Comparison of ENCODE assay signal across 23 cellular contexts in the genomic region with DNA sequence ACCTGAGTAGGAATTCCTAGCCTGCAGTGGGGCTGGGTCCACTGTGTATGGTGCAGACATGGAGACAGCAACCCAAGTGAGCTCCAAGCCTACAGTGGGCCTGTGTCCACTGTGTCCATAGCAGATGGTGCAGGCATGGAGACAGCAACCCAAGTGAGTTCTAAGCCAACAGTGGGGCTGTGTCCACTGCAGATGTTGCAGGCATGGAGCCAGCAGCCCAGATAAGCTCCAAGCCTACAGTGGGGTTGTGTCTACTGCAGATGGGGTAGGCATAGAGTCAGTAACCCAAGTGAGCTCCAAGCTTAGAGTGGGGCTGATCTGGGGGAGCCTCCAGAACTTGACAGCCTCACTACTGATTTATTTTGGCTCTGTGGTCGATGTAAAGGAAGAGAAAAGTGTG. TPM values are rescaled to one million over a fixed set of nuclear protein-coding genes. Genes with fewer than 3 reads are reported as not detected.
DNase-seq lines count a peak whose midpoint lies in the region; ATAC-seq and TF ChIP-seq lines count a peak whose summit lies in the region.
"Had no signal": no experiment of that assay in that cellular context is flagged by ENCODE, and none has a peak within 500 bp of the region (broad histone marks: within the 10 kb centered on the region; RNA-seq: fewer than 3 reads in every experiment).

No MANE protein-coding gene starts in this region.

- CTCF ChIA-PET in IMR-90 (lab: Yijun Ruan, JAX), result interaction anchor here (2.0 kb wide), 1 partner anchor 10 kb away, joined by 6 read pairs; no protein-coding TSS in a partner anchor
- CTCF ChIA-PET in activated CD4-positive, alpha-beta T cell treated with anti-CD3 and anti-CD28 coated beads, Interleukin-2, amount 10 ng/mL, durations not matched to agents 7 days and 5 days (lab: Charles Lee), result interaction anchor here (3.1 kb wide), 1 partner anchor 92 kb away, joined by 14 read pairs; no protein-coding TSS in a partner anchor

- H3K14ac ChIP-seq in IMR-90 (replicated peaks; ENCODE audit: low read depth, low read length), result no peak overlapping the region

- dilution Hi-C loops in IMR-90 (cut with HindIII; ENCODE audit: low sequenced_read_pairs, unreplicated experiment), result no loop called here

- DNase-seq in Right ventricle myocardium superior (no peak), left cardiac atrium (no peak), IMR-90 (no peak), heart right ventricle (peak; percentile 24 to 25), putamen (ENCODE audit: low spot score) (peak; percentile 10), esophagus muscularis mucosa (ENCODE audit: extremely low spot score) (no peak), AG20443 (ENCODE audit: low spot score) (no peak)
- DNase-seq in activated CD4-positive, alpha-beta T cell treated with anti-CD3 and anti-CD28 coated beads, Interleukin-2, amount 10 ng/mL, durations not matched to agents 7 days and 5 days, result no peak
- DNase-seq: BE2C; C1 segment of cervical spinal cord; CD4-positive, CD25-positive, alpha-beta regulatory T cell; CD8-positive, alpha-beta memory T cell; COR-L47; DMS 273 treated with DMSO at 0.1 percent for 48 hours; DMS53; DND-41; EL; H9 had no signal

- in situ Hi-C loops in IMR-90 (cut with MboI; ENCODE audit: low sequenced_read_pairs), result no loop called here

- no peak overlapping the region for H3K27ac Mint-ChIP-seq in activated CD4-positive, alpha-beta T cell treated with anti-CD3 and anti-CD28 coated beads, Interleukin-2, amount 10 ng/mL, durations not matched to agents 7 days and 5 days
- H3K27ac Mint-ChIP-seq: CD4-positive, CD25-positive, alpha-beta regulatory T cell; CD8-positive, alpha-beta memory T cell; H9 had no signal

- no peak overlapping the region for H4K91ac ChIP-seq in IMR-90 (ENCODE audit: insufficient read depth, low read depth, low read length)

- BruUV-seq in IMR-90 (replicated peaks; lab: Mats Ljungman, UMichigan), result no TSS peak

- H2AK9ac ChIP-seq in IMR-90 (replicated peaks; ENCODE audit: low read depth, low read length, poor library complexity), result no peak overlapping the region

- H2BK15ac ChIP-seq in IMR-90 (ENCODE audit: low read depth, low read length), result 0 out of 3 replicates have a peak overlapping the region, but pooled peaks have one; percentile 61

- H3K18ac ChIP-seq in IMR-90 (ENCODE audit: low read depth, low read length), result no peak overlapping the region

- no peak overlapping the region for H3K56ac ChIP-seq in IMR-90 (ENCODE audit: extremely low read depth, insufficient read depth, low read length)

- 0 out of 2 replicates have a peak overlapping the region, but pooled peaks have one; percentile 27 for H3K4ac ChIP-seq in IMR-90 (ENCODE audit: low read depth, low read length)

- no peaks in the 10 kb centered on the region for H3K9me3 ChIP-seq in IMR-90 (ENCODE audit: control insufficient read depth, insufficient read depth, low read length)
- H3K9me3 ChIP-seq in heart right ventricle, result no peaks in the 10 kb centered on the region
- H3K9me3 ChIP-seq in esophagus muscularis mucosa, result no peaks in the 10 kb centered on the region
- H3K9me3 ChIP-seq: BE2C had no signal

- no peak overlapping the region for H4K8ac ChIP-seq in IMR-90 (ENCODE audit: low read depth in 2 of 2, low read length in 2 of 2)

- no peak for TF ChIP-seq RAD21 in IMR-90 (IDR thresholded peaks at IDR 0.05; ENCODE audit: low read length)

- H3K36me3 ChIP-seq in IMR-90 (ENCODE audit: control insufficient read depth, insufficient read depth, low read length) (no peaks in the 10 kb centered on the region), heart right ventricle (no peaks in the 10 kb centered on the region), esophagus muscularis mucosa (no peaks in the 10 kb centered on the region)
- H3K36me3 ChIP-seq: BE2C had no signal

- no peak overlapping the region for H4K5ac ChIP-seq in IMR-90 (ENCODE audit: low read depth, low read length)

- no peak overlapping the region for H3K4me2 ChIP-seq in IMR-90 (ENCODE audit: low read depth, low read length)

- no peaks in the 10 kb centered on the region for H3K27me3 ChIP-seq in IMR-90 (ENCODE audit: control insufficient read depth, insufficient read depth, low read length)
- H3K27me3 ChIP-seq in heart right ventricle, result no peaks in the 10 kb centered on the region
- H3K27me3 ChIP-seq in esophagus muscularis mucosa, result peaks cover 0 to under 1% (median 0%) of the 10 kb centered on the region in 4 donors
- H3K27me3 ChIP-seq: BE2C had no signal

- H3K4me3 ChIP-seq in IMR-90 (ENCODE audit: insufficient read depth, low read depth, low read length), result no peak overlapping the region
- no peak overlapping the region for H3K4me3 ChIP-seq in heart right ventricle
- H3K4me3 ChIP-seq in esophagus muscularis mucosa, result no peak overlapping the region
- H3K4me3 ChIP-seq: GM12878 had no signal

- no peak overlapping the region for H3K4me3 Mint-ChIP-seq in activated CD4-positive, alpha-beta T cell treated with anti-CD3 and anti-CD28 coated beads, Interleukin-2, amount 10 ng/mL, durations not matched to agents 7 days and 5 days
- H3K4me3 Mint-ChIP-seq: CD4-positive, CD25-positive, alpha-beta regulatory T cell; CD8-positive, alpha-beta memory T cell; H9 had no signal

- no peaks in the 10 kb centered on the region for H4K20me1 ChIP-seq in IMR-90 (ENCODE audit: insufficient read depth, low read length)

- TF ChIP-seq CTCF in IMR-90 (conservative IDR thresholded peaks at IDR 0.05; ENCODE audit: low read depth, low read length), result no peak
- no peak for TF ChIP-seq CTCF in heart right ventricle (IDR thresholded peaks at IDR 0.05)
- no peak for TF ChIP-seq CTCF in esophagus muscularis mucosa (IDR thresholded peaks at IDR 0.05)

- 0 out of 2 replicates have a peak, but pooled peaks cover 4% of the 10 kb centered on the region for H3K9me1 ChIP-seq in IMR-90 (ENCODE audit: insufficient read depth, low read length)

- POLR2A ChIA-PET in IMR-90 (lab: Charles Lee; ENCODE audit: unreplicated experiment), result no interaction called here
- POLR2A ChIA-PET in activated CD4-positive, alpha-beta T cell treated with anti-CD3 and anti-CD28 coated beads, Interleukin-2, amount 10 ng/mL, durations not matched to agents 7 days and 5 days (lab: Charles Lee), result no interaction called here

- no peaks in the 10 kb centered on the region for H3K9me3 Mint-ChIP-seq in activated CD4-positive, alpha-beta T cell treated with anti-CD3 and anti-CD28 coated beads, Interleukin-2, amount 10 ng/mL, durations not matched to agents 7 days and 5 days
- H3K9me3 Mint-ChIP-seq: CD8-positive, alpha-beta memory T cell; H9 had no signal

- no peak overlapping the region for H2BK5ac ChIP-seq in IMR-90 (ENCODE audit: low read depth, low read length, poor library complexity, severe bottlenecking)

- H2AFZ ChIP-seq in IMR-90 (replicated peaks; ENCODE audit: low read length, poor library complexity), result no peak overlapping the region

- H3K9ac ChIP-seq in IMR-90 (ENCODE audit: low read depth, low read length), result no peak overlapping the region

- no peak for TF ChIP-seq POLR2A in IMR-90 (IDR thresholded peaks at IDR 0.05; ENCODE audit: low read depth, low read length)
- no peak for TF ChIP-seq POLR2A in esophagus muscularis mucosa (IDR thresholded peaks at IDR 0.05; ENCODE audit: low read depth)

- no peaks in the 10 kb centered on the region for H3K79me1 ChIP-seq in IMR-90 (ENCODE audit: low read depth in 1 of 2, low read length in 2 of 2)

- H3K4me1 ChIP-seq in IMR-90 (ENCODE audit: control insufficient read depth, insufficient read depth, low read length) (peaks cover 7% of the 10 kb centered on the region), heart right ventricle (peaks cover 2 to 56% (median 10%) of the 10 kb centered on the region in 9 donors), esophagus muscularis mucosa (peaks cover 4 to 19% (median 11%) of the 10 kb centered on the region in 4 donors)
- H3K4me1 ChIP-seq: BE2C had no signal

- WGBS in IMR-90 (ENCODE audit: extremely low coverage in 2 of 2, insufficient read length in 1 of 2), 2 experiments, result 20% methylated on average over 1 of the region's 1 CpG; no CpG with 5 or more reads in 1 of the 2 experiments
- WGBS in heart right ventricle, 2 donors, result 66 to 83% methylated on average over 1 of the region's 1 CpG
- 40% methylated on average over 1 of the region's 1 CpG for WGBS in esophagus muscularis mucosa

- intact Hi-C loops in Right ventricle myocardium superior (cut with DNase I) (no loop called here), left cardiac atrium (cut with DNase I) (no loop called here), IMR-90 (cut with micrococcal nuclease) (no loop called here), heart right ventricle (cut with DNase I) (no loop called here), esophagus muscularis mucosa (cut with DNase I) (no loop called here)

- TF ChIP-seq EP300 in esophagus muscularis mucosa (IDR thresholded peaks at IDR 0.05), result no peak

- H3K27me3 Mint-ChIP-seq in activated CD4-positive, alpha-beta T cell treated with anti-CD3 and anti-CD28 coated beads, Interleukin-2, amount 10 ng/mL, durations not matched to agents 7 days and 5 days, result peaks cover 23% of the 10 kb centered on the region

- no peak overlapping the region for H3K27ac ChIP-seq in IMR-90 (ENCODE audit: insufficient read depth, low read length)
- peak overlapping the region in 6 of 10 donors; percentile 23 to 87 (median 84) for H3K27ac ChIP-seq in heart right ventricle
- no peak overlapping the region for H3K27ac ChIP-seq in esophagus muscularis mucosa (replicated peaks in 1 of 4)

- no peaks in the 10 kb centered on the region for H3K36me3 Mint-ChIP-seq in activated CD4-positive, alpha-beta T cell treated with anti-CD3 and anti-CD28 coated beads, Interleukin-2, amount 10 ng/mL, durations not matched to agents 7 days and 5 days (ENCODE audit: low read depth)
- H3K36me3 Mint-ChIP-seq: CD4-positive, CD25-positive, alpha-beta regulatory T cell; CD8-positive, alpha-beta memory T cell had no signal

- H2BK20ac ChIP-seq in IMR-90 (ENCODE audit: low read depth, low read length), result peak overlapping the region; percentile 62; the same call in 1 of the 2 replicates

- H3K23ac ChIP-seq in IMR-90 (ENCODE audit: low read depth, low read length), result no peak overlapping the region

- ATAC-seq in Right ventricle myocardium superior (ENCODE audit: poor library complexity) (peak; percentile 21), left cardiac atrium (no peak), IMR-90 (ENCODE audit: low read depth) (no peak), heart right ventricle (peak in 6 of 8 donors; percentile 5 to 45 (median 20))
- ATAC-seq: GM12878 had no signal

- peak overlapping the region; percentile 7; the same call in 1 of the 2 replicates for H2AK5ac ChIP-seq in IMR-90 (ENCODE audit: low read depth, low read length)

- H2BK120ac ChIP-seq in IMR-90 (ENCODE audit: low read depth, low read length), result peak overlapping the region; percentile 4; the same call in 1 of the 2 replicates

- H3K4me1 Mint-ChIP-seq in activated CD4-positive, alpha-beta T cell treated with anti-CD3 and anti-CD28 coated beads, Interleukin-2, amount 10 ng/mL, durations not matched to agents 7 days and 5 days, result no peaks in the 10 kb centered on the region
- H3K4me1 Mint-ChIP-seq: CD4-positive, CD25-positive, alpha-beta regulatory T cell; CD8-positive, alpha-beta memory T cell; H9 had no signal

RNA-seq across cellular contexts. Expression of a gene that starts 22.6 kb away (rescaled TPM):
- total RNA-seq in Right ventricle myocardium superior (2.7 TPM), left cardiac atrium (10 to 100 TPM in 1 of 2 donors, 1 to 10 TPM in 1; 4.7 to 10.1 TPM), IMR-90 (2012; rRNA removed) (under 0.01 and 0.18 TPM in 2 replicates), heart right ventricle (10 to 100 TPM in 1 of 10 donors, 1 to 10 TPM in 9; 3.3 to 13.1 (median 4.1) TPM), esophagus muscularis mucosa (10 to 100 TPM; 13.5 to 34.9 (median 19.8) TPM)
- polyA plus RNA-seq in IMR-90 (2012; rRNA removed) (0.24 and 0.27 TPM in 2 replicates), heart right ventricle (1 to 10 TPM; 4.3 to 4.9 TPM)
- polyA plus RNA-seq in IMR-90 (2012; cell fraction: cytosol; rRNA removed), result 0.04 and 0.22 TPM in 2 replicates
- 1.0 and 1.5 TPM in 2 replicates for polyA plus RNA-seq in IMR-90 (2012; cell fraction: nucleus; rRNA removed; ENCODE audit: low replicate concordance)
- total RNA-seq in activated CD4-positive, alpha-beta T cell treated with anti-CD3 and anti-CD28 coated beads, Interleukin-2, amount 10 ng/mL, durations not matched to agents 7 days and 5 days, result 100 to 1,000 TPM; 239 to 242 TPM
- total RNA-seq: A172, G401, HT-29 had no signal

RNA-seq across cellular contexts. Expression of a gene that starts 40.1 kb away (rescaled TPM):
- 0.30 TPM for total RNA-seq in Right ventricle myocardium superior
- total RNA-seq in left cardiac atrium, result under 1 TPM; 0.41 to 0.52 TPM
- not detected in 2 replicates for total RNA-seq in IMR-90 (2012; rRNA removed)
- not detected in 2 replicates for polyA plus RNA-seq in IMR-90 (2012; rRNA removed)
- polyA plus RNA-seq in IMR-90 (2012; cell fraction: cytosol; rRNA removed), result not detected in 2 replicates
- not detected in 2 replicates for polyA plus RNA-seq in IMR-90 (2012; cell fraction: nucleus; rRNA removed; ENCODE audit: low replicate concordance)
- total RNA-seq in heart right ventricle, result 1 to 10 TPM in 3 of 10 donors, under 1 TPM in 7; 0.28 to 1.2 (median 0.83) TPM
- under 1 TPM; 0.32 to 0.95 TPM for polyA plus RNA-seq in heart right ventricle
- not detected for total RNA-seq in activated CD4-positive, alpha-beta T cell treated with anti-CD3 and anti-CD28 coated beads, Interleukin-2, amount 10 ng/mL, durations not matched to agents 7 days and 5 days
- under 1 TPM in 2 of 4 donors, not detected in 2; 0.66 to 0.71 TPM for total RNA-seq in esophagus muscularis mucosa
- total RNA-seq: A172; CD8-positive, alpha-beta memory T cell; G401; H1 had no signal
- polyA plus RNA-seq: CD4-positive, CD25-positive, alpha-beta regulatory T cell; CD8-positive, alpha-beta memory T cell; GM12878 had no signal

Comparison
In these comparisons a context has a peak if more than half of its experiments do, and no peak if none do; other contexts are left out.
1. ATAC-seq: peak in Right ventricle myocardium superior (single experiment) and heart right ventricle (6 of 8); none in left cardiac atrium (0 of 2) and IMR-90 (single experiment).
2. DNase-seq: peak in heart right ventricle (2 of 2) and putamen (single experiment); none in Right ventricle myocardium superior (single experiment), left cardiac atrium (single experiment), IMR-90 (single experiment), activated CD4-positive, alpha-beta T cell treated with anti-CD3 and anti-CD28 coated beads, Interleukin-2, amount 10 ng/mL, durations not matched to agents 7 days and 5 days (single experiment), esophagus muscularis mucosa (single experiment) and AG20443 (single experiment).
3. H3K27ac ChIP-seq: peak in heart right ventricle (6 of 10); none in IMR-90 (single experiment) and esophagus muscularis mucosa (0 of 4).
4. RNA of a gene that starts 22.6 kb away (total RNA-seq): 239 to 242 TPM in activated CD4-positive, alpha-beta T cell treated with anti-CD3 and anti-CD28 coated beads, Interleukin-2, amount 10 ng/mL, durations not matched to agents 7 days and 5 days; 13.5 to 34.9 TPM in esophagus muscularis mucosa, 4.7 to 10.1 TPM in left cardiac atrium, 3.3 to 13.1 TPM in heart right ventricle, 2.7 TPM in Right ventricle myocardium superior (single experiment) and under 0.01 to 0.18 TPM in IMR-90; every median in the first group is over 4 times any median in the second.